In the genomic region with DNA sequence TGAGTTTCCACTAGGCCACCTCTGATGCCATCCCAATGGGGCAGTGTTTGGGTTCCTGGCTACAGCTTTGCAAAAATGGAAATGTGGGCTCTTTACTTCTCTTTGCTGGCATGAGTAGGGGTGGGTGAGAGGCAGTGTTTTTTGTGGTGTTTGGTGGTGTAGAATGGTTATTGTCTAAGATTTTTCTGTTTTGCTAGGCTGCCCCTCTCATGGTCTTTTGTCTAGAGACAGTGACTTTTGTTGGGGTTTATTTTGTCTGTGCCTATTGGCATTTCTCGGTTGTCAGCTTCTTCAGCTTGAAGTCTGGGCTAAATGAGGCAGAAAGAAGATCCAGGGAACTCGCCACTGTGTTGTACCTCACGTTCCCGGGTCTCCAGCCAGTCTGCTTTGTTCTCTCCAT, we compare ENCODE assay signal across 22 cellular contexts.
DNase-seq lines count a peak whose midpoint lies in the region; TF ChIP-seq lines count a peak whose summit lies in the region.
"Had no signal": no experiment of that assay in that cellular context is flagged by ENCODE, and none has a peak within 500 bp of the region (broad histone marks: within the 10 kb centered on the region; RNA-seq: fewer than 3 reads in every experiment).

No MANE protein-coding gene starts in this region.

- H3K4me3 Mint-ChIP-seq in endodermal cell: no peak overlapping the region
- H3K4me3 Mint-ChIP-seq in activated CD4-positive, alpha-beta memory T cell treated with anti-CD3 and anti-CD28 coated beads, Interleukin-2, amount 10 ng/mL, durations not matched to agents 7 days and 5 days: no peak overlapping the region
- H3K4me3 Mint-ChIP-seq: CD14-positive monocyte; CD4-positive, alpha-beta memory T cell; CD4-positive, CD25-positive, alpha-beta regulatory T cell; CD8-positive, alpha-beta memory T cell had no signal

- no peak overlapping the region for H3K27ac Mint-ChIP-seq in endodermal cell
- H3K27ac Mint-ChIP-seq in activated CD4-positive, alpha-beta memory T cell treated with anti-CD3 and anti-CD28 coated beads, Interleukin-2, amount 10 ng/mL, durations not matched to agents 7 days and 5 days: no peak overlapping the region
- H3K27ac Mint-ChIP-seq: CD14-positive monocyte; CD4-positive, alpha-beta memory T cell; CD4-positive, CD25-positive, alpha-beta regulatory T cell had no signal

- no peaks in the 10 kb centered on the region for H3K79me2 ChIP-seq in Karpas-422 (ENCODE audit: low read length)

- H3K4me2 ChIP-seq in Karpas-422 (ENCODE audit: low read depth, low read length, poor library complexity, severe bottlenecking): peak overlapping the region; percentile 77
- H3K4me2 ChIP-seq: BLaER1 had no signal

- POLR2A ChIA-PET in activated CD4-positive, alpha-beta memory T cell treated with anti-CD3 and anti-CD28 coated beads, Interleukin-2, amount 10 ng/mL, durations not matched to agents 7 days and 5 days (lab: Charles Lee): no interaction called here

- H3K36me3 Mint-ChIP-seq in endodermal cell (ENCODE audit: low read depth): no peaks in the 10 kb centered on the region
- no peaks in the 10 kb centered on the region for H3K36me3 Mint-ChIP-seq in activated CD4-positive, alpha-beta memory T cell treated with anti-CD3 and anti-CD28 coated beads, Interleukin-2, amount 10 ng/mL, durations not matched to agents 7 days and 5 days (ENCODE audit: low read depth)
- H3K36me3 Mint-ChIP-seq: CD14-positive monocyte; CD4-positive, alpha-beta memory T cell; CD4-positive, CD25-positive, alpha-beta regulatory T cell; CD8-positive, alpha-beta memory T cell had no signal

- H3K4me1 Mint-ChIP-seq in endodermal cell: no peaks in the 10 kb centered on the region
- H3K4me1 Mint-ChIP-seq in activated CD4-positive, alpha-beta memory T cell treated with anti-CD3 and anti-CD28 coated beads, Interleukin-2, amount 10 ng/mL, durations not matched to agents 7 days and 5 days: no peaks in the 10 kb centered on the region
- H3K4me1 Mint-ChIP-seq: CD14-positive monocyte; CD4-positive, alpha-beta memory T cell; CD4-positive, CD25-positive, alpha-beta regulatory T cell; CD8-positive, alpha-beta memory T cell had no signal

- H3K9me3 Mint-ChIP-seq in endodermal cell: no peaks in the 10 kb centered on the region
- no peaks in the 10 kb centered on the region for H3K9me3 Mint-ChIP-seq in activated CD4-positive, alpha-beta memory T cell treated with anti-CD3 and anti-CD28 coated beads, Interleukin-2, amount 10 ng/mL, durations not matched to agents 7 days and 5 days

- peak overlapping the region; percentile 87 for H2AFZ ChIP-seq in Karpas-422 (ENCODE audit: low read length)

- peaks cover 2% of the 10 kb centered on the region for H3K27me3 Mint-ChIP-seq in endodermal cell (ENCODE audit: insufficient read depth)
- H3K27me3 Mint-ChIP-seq in activated CD4-positive, alpha-beta memory T cell treated with anti-CD3 and anti-CD28 coated beads, Interleukin-2, amount 10 ng/mL, durations not matched to agents 7 days and 5 days: no peaks in the 10 kb centered on the region
- H3K27me3 Mint-ChIP-seq: CD4-positive, CD25-positive, alpha-beta regulatory T cell had no signal

- no peak for TF ChIP-seq CTCF in endodermal cell (conservative IDR thresholded peaks at IDR 0.05)

- DNase-seq in Karpas-422 (peak; percentile 62), endodermal cell (no peak), retina (peak; percentile 65), GM03348 (ENCODE audit: low spot score) (no peak)
- DNase-seq in activated CD4-positive, alpha-beta memory T cell treated with anti-CD3 and anti-CD28 coated beads, Interleukin-2, amount 10 ng/mL, durations not matched to agents 7 days and 5 days: no peak
- DNase-seq: 8988T; ACHN; BE2C; C1 segment of cervical spinal cord; CD4-positive, alpha-beta memory T cell; CD4-positive, CD25-positive, alpha-beta regulatory T cell; CD8-positive, alpha-beta memory T cell; COR-L47; DMS 273 treated with DMSO at 0.1 percent for 48 hours; DMS153; DMS53; DMS79; DND-41; EL; GDM1 had no signal

- H3K4me3 ChIP-seq in Karpas-422 (ENCODE audit: low read length) (peak overlapping the region; percentile 17; the same call in 1 of the 2 replicates), endodermal cell (ENCODE audit: low read length) (no peak overlapping the region)
- H3K4me3 ChIP-seq: BLaER1 had no signal

- H3K9me2 ChIP-seq in Karpas-422 (replicated peaks; ENCODE audit: insufficient read depth, low read length): no peaks in the 10 kb centered on the region

- H3K27ac ChIP-seq in Karpas-422 (ENCODE audit: low read length) (peak overlapping the region; percentile 99), endodermal cell (ENCODE audit: low read depth, low read length) (peak overlapping the region; percentile 6)
- H3K27ac ChIP-seq: BLaER1 had no signal

- no peaks in the 10 kb centered on the region for H3K27me3 ChIP-seq in Karpas-422 (ENCODE audit: low read length)
- no peaks in the 10 kb centered on the region for H3K27me3 ChIP-seq in endodermal cell (ENCODE audit: control insufficient read depth, insufficient read depth, low read length, poor library complexity, severe bottlenecking)
- H3K27me3 ChIP-seq: BLaER1 had no signal

- H3K36me3 ChIP-seq in Karpas-422 (ENCODE audit: insufficient read depth, low read length) (no peaks in the 10 kb centered on the region), endodermal cell (ENCODE audit: control insufficient read depth, insufficient read depth, low read length) (no peaks in the 10 kb centered on the region)
- H3K36me3 ChIP-seq: BE2C, BLaER1 had no signal

- H4K20me1 ChIP-seq in Karpas-422 (ENCODE audit: insufficient read depth, low read depth, low read length): no peaks in the 10 kb centered on the region
- H4K20me1 ChIP-seq: BLaER1 had no signal

- H3K9ac ChIP-seq in Karpas-422 (ENCODE audit: low read length): peak overlapping the region; percentile 44; the same call in 1 of the 2 replicates
- no peak overlapping the region for H3K9ac ChIP-seq in endodermal cell (ENCODE audit: extremely low read depth, low read length, poor library complexity, severe bottlenecking)
- H3K9ac ChIP-seq: BLaER1 had no signal

- WGBS in endodermal cell (ENCODE audit: insufficient coverage in 1 of 2, insufficient read length in 1 of 2), 2 experiments: 73 to 80% methylated on average over 2 to 4 of the region's 4 CpGs

- H3K4me1 ChIP-seq in Karpas-422 (ENCODE audit: low read length) (peaks cover 73% of the 10 kb centered on the region), endodermal cell (ENCODE audit: control insufficient read depth, insufficient read depth, low read length) (no peaks in the 10 kb centered on the region)
- H3K4me1 ChIP-seq: BE2C, BLaER1 had no signal

- CTCF ChIA-PET in activated CD4-positive, alpha-beta memory T cell treated with anti-CD3 and anti-CD28 coated beads, Interleukin-2, amount 10 ng/mL, durations not matched to agents 7 days and 5 days (lab: Charles Lee): no interaction called here

- H3K9me3 ChIP-seq in Karpas-422 (ENCODE audit: low read length) (no peaks in the 10 kb centered on the region), endodermal cell (ENCODE audit: control insufficient read depth, low read length) (no peaks in the 10 kb centered on the region)
- H3K9me3 ChIP-seq: BE2C, BLaER1 had no signal

Comparison
In these comparisons a context has a peak if more than half of its experiments do, and no peak if none do; other contexts are left out.
1. DNase-seq: peak in Karpas-422 (single experiment) and retina (single experiment); none in endodermal cell (single experiment), activated CD4-positive, alpha-beta memory T cell treated with anti-CD3 and anti-CD28 coated beads, Interleukin-2, amount 10 ng/mL, durations not matched to agents 7 days and 5 days (single experiment) and GM03348 (single experiment).